In the genomic region with DNA sequence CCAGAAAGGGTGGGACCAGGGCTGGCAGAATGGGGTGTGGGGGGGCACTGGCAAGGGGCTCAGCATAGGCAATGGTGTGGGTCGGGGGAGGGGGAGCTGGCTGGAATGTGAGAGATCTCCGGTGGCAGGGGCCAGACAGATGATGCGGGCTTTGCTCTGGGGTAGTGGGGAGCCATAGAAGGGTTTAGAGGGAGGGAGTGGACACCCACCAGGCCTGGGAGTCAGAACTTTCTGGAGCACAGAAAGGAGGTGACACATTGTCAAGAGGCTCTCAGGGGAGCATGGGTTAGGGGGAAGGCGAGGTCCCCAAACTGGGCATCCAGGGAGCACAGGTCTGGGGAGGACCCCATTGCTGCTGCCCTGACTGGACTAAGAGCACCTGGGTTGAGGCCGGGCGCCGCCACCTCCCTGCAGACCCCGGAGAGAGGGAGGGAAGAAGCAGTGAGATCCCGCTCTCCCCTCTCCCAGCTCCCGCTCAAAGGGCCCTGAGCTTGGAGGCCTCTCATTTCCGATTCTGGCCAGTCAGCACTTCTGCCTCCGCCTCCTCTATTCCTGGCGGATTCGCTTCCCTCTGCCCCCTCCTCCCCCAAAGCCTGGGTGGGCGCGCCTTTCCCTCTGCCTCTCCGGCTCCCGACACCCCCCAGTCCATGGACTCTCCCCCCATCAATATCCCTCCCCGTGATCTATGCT, we compare ENCODE assay signal across 8 cellular contexts. TPM values are rescaled to one million over a fixed set of nuclear protein-coding genes. Genes with fewer than 3 reads are reported as not detected.
DNase-seq lines count a peak whose midpoint lies in the region; ATAC-seq, FAIRE-seq and TF ChIP-seq lines count a peak whose summit lies in the region.

No MANE protein-coding gene starts in this region.

- H3K4me3 ChIP-seq in A549 (no peak overlapping the region), iPS DF 6.9 (ENCODE audit: low read length) (peak overlapping the region; percentile 3; the same call in 1 of the 2 replicates), parathyroid adenoma (ENCODE audit: low read depth, low read length) (no peak overlapping the region)

- H3K4me2 ChIP-seq in A549 (peak overlapping the region; percentile 82), parathyroid adenoma (ENCODE audit: low read length) (peak overlapping the region; percentile 42)

- TF ChIP-seq CTCF in A549 (IDR thresholded peaks at IDR 0.05): no peak
- TF ChIP-seq CTCF in parathyroid adenoma (IDR thresholded peaks at IDR 0.05): no peak

- H3K27ac ChIP-seq in A549: peak overlapping the region; percentile 91 to 95
- H3K27ac ChIP-seq in iPS DF 6.9 (ENCODE audit: low read length): no peak overlapping the region
- peak overlapping the region; percentile 34 for H3K27ac ChIP-seq in parathyroid adenoma

- WGBS in A549 (ENCODE audit: missing lambda C conversion rate): 61% methylated on average over 15 of the region's 19 CpGs
- no CpG with 5 or more reads among the region's 19 CpGs for WGBS in iPS DF 6.9 (ENCODE audit: insufficient coverage, insufficient read length)

- H3K27me3 ChIP-seq in iPS DF 6.9 (ENCODE audit: control insufficient read depth, insufficient read depth, low read length) (peaks cover 17% of the 10 kb centered on the region), parathyroid adenoma (ENCODE audit: control insufficient read depth, insufficient read depth, low read length) (no peaks in the 10 kb centered on the region)

- no peak overlapping the region for H3K9ac ChIP-seq in parathyroid adenoma

- TF ChIP-seq POLR2A in A549 (IDR thresholded peaks at IDR 0.05; ENCODE audit: low read length) (no peak), GM18505 (IDR thresholded peaks at IDR 0.05; ENCODE audit: borderline replicate concordance, extremely low read depth, insufficient read depth, insufficient read length) (no peak)

- H2AFZ ChIP-seq in parathyroid adenoma: no peak overlapping the region

- H3K4me1 ChIP-seq in A549 (peaks cover 50% of the 10 kb centered on the region), iPS DF 6.9 (ENCODE audit: control insufficient read depth, insufficient read depth, low read length) (peaks cover 5% of the 10 kb centered on the region; the same call in 1 of the 2 replicates), parathyroid adenoma (peaks cover 8% of the 10 kb centered on the region)

- FAIRE-seq in A549 (lab: Jason Lieb, UNC): no peak

- H3K79me2 ChIP-seq in parathyroid adenoma: peaks cover 11% of the 10 kb centered on the region

- POLR2A ChIA-PET in A549 (lab: Yijun Ruan, JAX): interaction anchor here (0.5 kb wide), 1 partner anchor 26 kb away, joined by 4 read pairs; no protein-coding TSS in a partner anchor

- no peak for TF ChIP-seq EP300 in A549 (IDR thresholded peaks at IDR 0.05)

- ATAC-seq in A549 (peak; percentile 27 to 45; a peak in 5 of 6 replicates), GM18505 (IDR thresholded peaks at IDR 0.05; ENCODE audit: unreplicated experiment) (no peak), GM21360 (IDR thresholded peaks at IDR 0.05; ENCODE audit: unreplicated experiment) (no peak)

- TF ChIP-seq RAD21 in A549 (conservative IDR thresholded peaks at IDR 0.05 in 1 of 2, IDR thresholded peaks at IDR 0.05 in 1 of 2): no peak

- no peaks in the 10 kb centered on the region for H3K36me3 ChIP-seq in iPS DF 6.9 (ENCODE audit: control insufficient read depth, insufficient read depth, low read length)
- H3K36me3 ChIP-seq in parathyroid adenoma (ENCODE audit: control insufficient read depth, insufficient read depth, low read length): no peaks in the 10 kb centered on the region

- DNase-seq in A549 (ENCODE audit: low read depth in 1 of 2, low spot score in 1 of 2) (peak in 1 of 2 experiments; percentile 68), astrocyte of the hippocampus (ENCODE audit: low read depth, low spot score) (peak; percentile 76), iPS DF 6.9 (ENCODE audit: low read depth, low spot score) (no peak), GM19240 (ENCODE audit: insufficient read length, low spot score) (no peak), SW 1271 (lab: John Stamatoyannopoulos, UW) (no peak)

- H3K9me3 ChIP-seq in A549 (no peaks in the 10 kb centered on the region), iPS DF 6.9 (ENCODE audit: control insufficient read depth, insufficient read depth, low read length) (no peaks in the 10 kb centered on the region), parathyroid adenoma (ENCODE audit: control insufficient read depth, low read length) (no peaks in the 10 kb centered on the region)

- CTCF ChIA-PET in A549 (lab: Yijun Ruan, JAX): interaction anchor here (0.9 to 3.1 kb wide), 3 partner anchors 11 to 18 kb away, joined by 4 to 18 read pairs (median 4); no protein-coding TSS in a partner anchor

TF ChIP-seq in A549, 52 proteins besides CTCF, POLR2A, EP300 and RAD21:
- TF ChIP-seq KDM1A (IDR thresholded peaks at IDR 0.05; ENCODE audit: low read depth): 0 out of 2 replicates have a peak, but pooled peaks have one; percentile 30
- no peak for TF ChIP-seq CBX2 (IDR thresholded peaks at IDR 0.05; ENCODE audit: borderline replicate concordance, low read depth)
- no peak for TF ChIP-seq FOSL2 (IDR thresholded peaks at IDR 0.05)
- TF ChIP-seq FOSL2 (CRISPR knock-in tag; IDR thresholded peaks at IDR 0.05): no peak
- TF ChIP-seq HOXB13 (CRISPR knock-in tag; IDR thresholded peaks at IDR 0.05; ENCODE audit: low read depth): no peak
- TF ChIP-seq ATOH8 (CRISPR knock-in tag; IDR thresholded peaks at IDR 0.05; ENCODE audit: low read depth): no peak
- 0 out of 2 replicates have a peak, but pooled peaks have one; percentile 29 for TF ChIP-seq RCOR1 (IDR thresholded peaks at IDR 0.05; ENCODE audit: low read depth, low read length)
- no peak for TF ChIP-seq FOSB (CRISPR knock-in tag; IDR thresholded peaks at IDR 0.05)
- TF ChIP-seq JUN (IDR thresholded peaks at IDR 0.05): 0 out of 5 replicates have a peak, but pooled peaks of 1 of the 2 experiments have one; percentile 6
- TF ChIP-seq PHF8 (IDR thresholded peaks at IDR 0.05; ENCODE audit: borderline replicate concordance, low read depth): no peak
- TF ChIP-seq RARB (CRISPR knock-in tag; IDR thresholded peaks at IDR 0.05): no peak
- no peak for TF ChIP-seq HOXA7 (CRISPR knock-in tag; IDR thresholded peaks at IDR 0.05)
- TF ChIP-seq ZFP36 (IDR thresholded peaks at IDR 0.05; ENCODE audit: borderline replicate concordance, partially characterized antibody): peak; percentile 86
- TF ChIP-seq, protein P1, sequence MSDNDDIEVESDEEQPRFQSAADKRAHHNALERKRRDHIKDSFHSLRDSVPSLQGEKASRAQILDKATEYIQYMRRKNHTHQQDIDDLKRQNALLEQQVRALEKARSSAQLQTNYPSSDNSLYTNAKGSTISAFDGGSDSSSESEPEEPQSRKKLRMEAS (IDR thresholded peaks at IDR 0.05): peak; percentile 12; the same call in 1 of the 2 replicates
- peak; percentile 97 for TF ChIP-seq MAFK (IDR thresholded peaks at IDR 0.05; ENCODE audit: partially characterized antibody)
- no peak for TF ChIP-seq CHD2 (IDR thresholded peaks at IDR 0.05; ENCODE audit: low read length, partially characterized antibody)
- TF ChIP-seq EHF (CRISPR knock-in tag; IDR thresholded peaks at IDR 0.05): no peak
- no peak for TF ChIP-seq TFCP2L1 (CRISPR knock-in tag; IDR thresholded peaks at IDR 0.05)
- no peak for TF ChIP-seq JUNB (IDR thresholded peaks at IDR 0.05)
TF ChIP-seq in A549: peak in this region for 6.

RNA-seq across cellular contexts. Expression of gene SMIM24, which starts 21.6 kb away (rescaled TPM):
- polyA plus RNA-seq in A549 (2011; rRNA removed): 1.1 and 1.2 TPM in 2 replicates
- polyA plus RNA-seq in A549 (2012; cell fraction: cytosol; rRNA removed): 0.26 and 0.47 TPM in 2 replicates
- 0.14 TPM in 1 of 2 replicates, not detected in the other for polyA plus RNA-seq in A549 (2012; cell fraction: nucleus; rRNA removed)
- polyA plus RNA-seq in A549 (2017; fragmentation: RNase III; extraction: RNeasy Plus Mini Kit Qiagen cat#74134 plus additional on column Dnase treatment): 0.62 to 1.0 TPM (median 0.67 TPM) in 3 replicates
- 0.44 and 1.4 TPM in 2 replicates for polyA minus RNA-seq in A549 (2011; rRNA and poly(A)+ RNA removed)

RNA-seq across cellular contexts. Expression of gene SMIM44, which starts 24.5 kb away (rescaled TPM):
- not detected in 2 replicates for polyA plus RNA-seq in A549 (2011; rRNA removed)
- not detected in 2 replicates for polyA plus RNA-seq in A549 (2012; cell fraction: cytosol; rRNA removed)
- not detected in 2 replicates for polyA plus RNA-seq in A549 (2012; cell fraction: nucleus; rRNA removed)
- polyA plus RNA-seq in A549 (2017; fragmentation: RNase III; extraction: RNeasy Plus Mini Kit Qiagen cat#74134 plus additional on column Dnase treatment): not detected in 3 replicates
- polyA minus RNA-seq in A549 (2011; rRNA and poly(A)+ RNA removed): not detected in 2 replicates

RNA-seq across cellular contexts. Expression of gene DOHH, which starts 41.7 kb away (rescaled TPM):
- polyA plus RNA-seq in A549 (2011; rRNA removed) (3.3 and 4.6 TPM in 2 replicates), A549 (2017; fragmentation: RNase III; extraction: RNeasy Plus Mini Kit Qiagen cat#74134 plus additional on column Dnase treatment) (12.1 to 14.2 TPM (median 13.3 TPM) in 3 replicates)
- 14.9 and 17.8 TPM in 2 replicates for polyA plus RNA-seq in A549 (2012; cell fraction: cytosol; rRNA removed)
- 19.2 and 29.3 TPM in 2 replicates for polyA plus RNA-seq in A549 (2012; cell fraction: nucleus; rRNA removed)
- polyA minus RNA-seq in A549 (2011; rRNA and poly(A)+ RNA removed): 1.1 and 2.2 TPM in 2 replicates

RNA-seq across cellular contexts. Expression of gene FZR1, which starts 47.4 kb away (rescaled TPM):
- polyA plus RNA-seq in A549 (2011; rRNA removed) (13.9 and 14.4 TPM in 2 replicates), A549 (2017; fragmentation: RNase III; extraction: RNeasy Plus Mini Kit Qiagen cat#74134 plus additional on column Dnase treatment) (15.5 to 19.1 TPM (median 18.1 TPM) in 3 replicates)
- polyA plus RNA-seq in A549 (2012; cell fraction: cytosol; rRNA removed): 30.1 and 34.7 TPM in 2 replicates
- 67.4 and 92.3 TPM in 2 replicates for polyA plus RNA-seq in A549 (2012; cell fraction: nucleus; rRNA removed)
- polyA minus RNA-seq in A549 (2011; rRNA and poly(A)+ RNA removed): 13.8 and 22.6 TPM in 2 replicates

Comparison
In these comparisons a context has a peak if more than half of its experiments do, and no peak if none do; other contexts are left out.
1. ATAC-seq: peak in A549 (2 of 2); none in GM18505 (single experiment) and GM21360 (single experiment).